In genomic region chr5:17256839-17257238, GRCh38 we compare ENCODE assay signal across 21 cellular contexts. TPM values are rescaled to one million over a fixed set of nuclear protein-coding genes. Genes with fewer than 3 reads are reported as not detected.
A peak's percentile ranks its signal among the peaks of the same experiment; 100 is the strongest.
DNase-seq lines count a peak whose midpoint lies in the region; ATAC-seq, FAIRE-seq and TF ChIP-seq lines count a peak whose summit lies in the region.
"Had no signal": no experiment of that assay in that cellular context is flagged by ENCODE, and none has a peak within 500 bp of the region (broad histone marks: within the 10 kb centered on the region; RNA-seq: fewer than 3 reads in every experiment).

No MANE protein-coding gene starts in this region.

- H3K4me1 ChIP-seq in HepG2 (ENCODE audit: insufficient read depth, low read length), result no peaks in the 10 kb centered on the region
- H3K4me1 ChIP-seq in right lobe of liver, result no peaks in the 10 kb centered on the region
- peaks cover 16% of the 10 kb centered on the region for H3K4me1 ChIP-seq in neural progenitor cell
- H3K4me1 ChIP-seq: BLaER1, HAP-1, SJCRH30 had no signal

- H3K4me2 ChIP-seq in HepG2 (ENCODE audit: low read depth, low read length), result no peak overlapping the region
- H3K4me2 ChIP-seq in neural progenitor cell, result no peak overlapping the region
- H3K4me2 ChIP-seq: BLaER1 had no signal

- no peak for TF ChIP-seq RAD21 in HepG2 (CRISPR knock-in tag; IDR thresholded peaks at IDR 0.05)

- H3K27me3 Mint-ChIP-seq in activated B cell treated with CpG ODN at 0.5 μM for 24 hours (no peaks in the 10 kb centered on the region), neural progenitor cell (ENCODE audit: insufficient read depth, low read depth) (peaks cover 2% of the 10 kb centered on the region)

- peaks cover 93% of the 10 kb centered on the region for H3K4me1 Mint-ChIP-seq in activated B cell treated with CpG ODN at 0.5 μM for 24 hours
- H3K4me1 Mint-ChIP-seq in neural progenitor cell, result no peaks in the 10 kb centered on the region

- no peak overlapping the region for H2AFZ ChIP-seq in HepG2 (ENCODE audit: low read length)
- H2AFZ ChIP-seq in neural progenitor cell (replicated peaks), result no peak overlapping the region

- peaks cover 9% of the 10 kb centered on the region for H3K9me3 Mint-ChIP-seq in activated B cell treated with CpG ODN at 0.5 μM for 24 hours
- H3K9me3 Mint-ChIP-seq in neural progenitor cell, result peaks cover 77% of the 10 kb centered on the region

- intact Hi-C loops in HepG2 (cut with micrococcal nuclease; ENCODE audit: unreplicated experiment), result no loop called here
- intact Hi-C loops in right lobe of liver (cut with DNase I), result no loop called here
- intact Hi-C loops in activated B cell treated with CpG ODN at 0.5 μM for 24 hours (cut with micrococcal nuclease), result loop anchor here (1.0 to 10.0 kb wide), 6 partner anchors 19 to 1438 kb away; no protein-coding TSS in a partner anchor
- intact Hi-C loops in posterior vena cava (cut with DNase I), result no loop called here

- H3K27me3 ChIP-seq in HepG2 (ENCODE audit: control insufficient read depth in 1 of 2, insufficient read depth in 2 of 2, low read length in 2 of 2) (no peaks in the 10 kb centered on the region; a peak in 1 of 5 replicates), right lobe of liver (no peaks in the 10 kb centered on the region), neural progenitor cell (no peaks in the 10 kb centered on the region)
- H3K27me3 ChIP-seq: BLaER1, SJCRH30 had no signal

- peak overlapping the region; percentile 44 for H3K4me3 Mint-ChIP-seq in activated B cell treated with CpG ODN at 0.5 μM for 24 hours
- no peak overlapping the region for H3K4me3 Mint-ChIP-seq in neural progenitor cell
- H3K4me3 Mint-ChIP-seq: CD8-positive, alpha-beta T cell had no signal

- H3F3A ChIP-seq in neural progenitor cell (ENCODE audit: low read depth), result peaks cover 26% of the 10 kb centered on the region

- H3K27ac Mint-ChIP-seq in activated B cell treated with CpG ODN at 0.5 μM for 24 hours (peak overlapping the region; percentile 95), neural progenitor cell (no peak overlapping the region)
- H3K27ac Mint-ChIP-seq: CD8-positive, alpha-beta T cell had no signal

- ATAC-seq in HepG2, result no peak
- ATAC-seq in right lobe of liver, result no peak
- no peak for ATAC-seq in activated B cell treated with CpG ODN at 0.5 μM for 24 hours (ENCODE audit: low read depth)
- ATAC-seq in GM18520 (IDR thresholded peaks at IDR 0.05; ENCODE audit: unreplicated experiment), result no peak
- ATAC-seq: CD8-positive, alpha-beta T cell had no signal

- in situ Hi-C loops in HepG2 (cut with HindIII; ENCODE audit: extremely low pct_ligation_motif_present, low pct_unique_long_range_greater_than_20kb), result no loop called here

- DNase-seq in HepG2 (ENCODE audit: low spot score) (no peak), right lobe of liver (no peak), activated B cell treated with CpG ODN at 0.5 μM for 24 hours (no peak), neural progenitor cell (ENCODE audit: low spot score) (no peak), posterior vena cava (ENCODE audit: low spot score) (no peak), HCEC 1CT (no peak)
- DNase-seq in activated CD4-positive, alpha-beta T cell treated with anti-CD3 and anti-CD28 coated beads for 1 hour, result no peak
- DNase-seq: Calu3; CD8-positive, alpha-beta T cell; GF-D8; NCI-H1417 treated with DMSO at 0.1 percent for 48 hours; NCI-H187 treated with DMSO at 0.1 percent for 48 hours; NCI-H226; NCI-H524; NCI-H82; SJCRH30 had no signal

- TF ChIP-seq EP300 in HepG2 (IDR thresholded peaks at IDR 0.05; ENCODE audit: low read depth in 2 of 2, low read length in 2 of 2) (no peak), HepG2 (CRISPR knock-in tag; IDR thresholded peaks at IDR 0.05; ENCODE audit: borderline replicate concordance) (no peak)

- POLR2A ChIA-PET in HepG2 (lab: Yijun Ruan, JAX), result no interaction called here
- POLR2A ChIA-PET in activated B cell treated with CpG ODN at 0.5 μM for 24 hours (lab: Charles Lee), result interaction anchor here (1.6 to 5.3 kb wide), 9 partner anchors 11 to 99 kb away, joined by 5 to 90 read pairs (median 30); partner anchors contain the start of gene BASP1

- no peak for FAIRE-seq in HepG2 (lab: Jason Lieb, UNC)

- H3K9me3 ChIP-seq in HepG2 (ENCODE audit: low read length) (no peaks in the 10 kb centered on the region), right lobe of liver (no peaks in the 10 kb centered on the region), neural progenitor cell (ENCODE audit: low read depth) (no peaks in the 10 kb centered on the region)
- H3K9me3 ChIP-seq: HAP-1, SJCRH30 had no signal

- no peaks in the 10 kb centered on the region for H4K20me1 ChIP-seq in HepG2 (ENCODE audit: insufficient read depth, low read length)
- peaks cover 71% of the 10 kb centered on the region for H4K20me1 ChIP-seq in neural progenitor cell (ENCODE audit: low read depth)
- H4K20me1 ChIP-seq: BLaER1 had no signal

- H3K4me3 ChIP-seq in HepG2 (replicated peaks in 1 of 3; ENCODE audit: insufficient read depth in 1 of 3, low read depth in 2 of 3, low read length in 3 of 3) (no peak overlapping the region), right lobe of liver (no peak overlapping the region), neural progenitor cell (no peak overlapping the region)
- H3K4me3 ChIP-seq: BLaER1, HAP-1, SJCRH30 had no signal

- H3K79me2 ChIP-seq in HepG2 (ENCODE audit: insufficient read depth, low read length) (no peaks in the 10 kb centered on the region), neural progenitor cell (ENCODE audit: low read depth) (peaks cover 100% of the 10 kb centered on the region)

- no TSS peak for BruUV-seq in HepG2 (replicated peaks; lab: Mats Ljungman, UMichigan)

- H3K36me3 ChIP-seq in HepG2 (replicated peaks in 1 of 2; ENCODE audit: control insufficient read depth in 1 of 2, insufficient read depth in 2 of 2, low read length in 2 of 2) (no peaks in the 10 kb centered on the region), right lobe of liver (no peaks in the 10 kb centered on the region), neural progenitor cell (peaks cover 7% of the 10 kb centered on the region)
- H3K36me3 ChIP-seq: SJCRH30 had no signal

- TF ChIP-seq POLR2A in HepG2 (IDR thresholded peaks at IDR 0.05; ENCODE audit: insufficient read depth in 1 of 2, low read depth in 2 of 2, low read length in 2 of 2) (no peak), right lobe of liver (IDR thresholded peaks at IDR 0.05) (no peak)

- TF ChIP-seq CTCF in HepG2 (CRISPR knock-in tag; IDR thresholded peaks at IDR 0.05), result no peak
- TF ChIP-seq CTCF in right lobe of liver (IDR thresholded peaks at IDR 0.05), result no peak
- TF ChIP-seq CTCF in activated B cell treated with CpG ODN at 0.5 μM for 24 hours (IDR thresholded peaks at IDR 0.05), result no peak
- TF ChIP-seq CTCF in neural progenitor cell (IDR thresholded peaks at IDR 0.05), result no peak

- H3K36me3 Mint-ChIP-seq in activated B cell treated with CpG ODN at 0.5 μM for 24 hours (ENCODE audit: low read depth) (peaks cover 75% of the 10 kb centered on the region), neural progenitor cell (peaks cover 85% of the 10 kb centered on the region)
- H3K36me3 Mint-ChIP-seq: CD8-positive, alpha-beta T cell had no signal

- CTCF ChIA-PET in HepG2 (lab: Yijun Ruan, JAX; ENCODE audit: low intra/inter-chr PET ratio, low total read pairs) (no interaction called here), activated B cell treated with CpG ODN at 0.5 μM for 24 hours (lab: Charles Lee) (interaction anchor here (1.3 to 2.7 kb wide), 4 partner anchors 21 to 41 kb away, joined by 5 to 22 read pairs (median 6); no protein-coding TSS in a partner anchor)

- no peak overlapping the region for H3K9ac ChIP-seq in HepG2 (ENCODE audit: insufficient read depth, low read depth, low read length)
- H3K9ac ChIP-seq in neural progenitor cell, result no peak overlapping the region
- H3K9ac ChIP-seq: BLaER1 had no signal

- H3K27ac ChIP-seq in HepG2 (ENCODE audit: extremely low read length, insufficient read depth, low read length), result no peak overlapping the region
- H3K27ac ChIP-seq in right lobe of liver, result no peak overlapping the region
- peak overlapping the region; percentile 76 for H3K27ac ChIP-seq in neural progenitor cell
- H3K27ac ChIP-seq: 22Rv1, BLaER1, RWPE1, SJCRH30 had no signal

TF ChIP-seq in HepG2, 621 proteins besides CTCF, POLR2A, EP300 and RAD21:
- TF ChIP-seq BCL6 (CRISPR knock-in tag; IDR thresholded peaks at IDR 0.05) (no peak), MAFF (IDR thresholded peaks at IDR 0.05; ENCODE audit: low read depth, low read length) (peak; percentile 36; the same call in 1 of the 2 replicates), MAFK (conservative IDR thresholded peaks at IDR 0.05 in 1 of 2, IDR thresholded peaks at IDR 0.05 in 1 of 2; ENCODE audit: low read length in 2 of 2) (peak; percentile 5 to 51; a peak in 2 of 4 replicates)

RNA-seq across cellular contexts. Expression of gene BASP1, which starts 39.4 kb away (rescaled TPM):
- total RNA-seq in HepG2 (2016; rRNA removed; fragmentation: Illumina TruSeq; extraction: Trizol) (not detected in 2 replicates), right lobe of liver (10 to 100 TPM in 1 of 6 experiments, 1 to 10 TPM in 5; 2.6 to 11.2 (median 4.7) TPM), activated B cell treated with CpG ODN at 0.5 μM for 24 hours (316 and 318 TPM in 2 replicates), neural progenitor cell (ENCODE audit: low replicate concordance) (158 and 215 TPM in 2 replicates), posterior vena cava (10 to 100 TPM; 25.2 to 31.4 TPM)
- total RNA-seq in HepG2 (2016; cell fraction: cytosol; rRNA removed; fragmentation: Illumina TruSeq; extraction: Trizol; ENCODE audit: low read depth), result not detected in 2 replicates
- total RNA-seq in HepG2 (2016; cell fraction: insoluble cytoplasmic fraction; rRNA removed; fragmentation: Illumina TruSeq; extraction: Trizol), result not detected in 2 replicates
- total RNA-seq in HepG2 (2016; cell fraction: membrane; rRNA removed; fragmentation: Illumina TruSeq; extraction: Trizol), result not detected in 2 replicates
- not detected in 2 replicates for total RNA-seq in HepG2 (2016; cell fraction: nucleus; rRNA removed; fragmentation: Illumina TruSeq; extraction: Trizol)
- 0.04 TPM in 1 of 2 replicates, not detected in the other for polyA plus RNA-seq in HepG2 (2011; rRNA removed)
- 0.04 and 0.05 TPM in 2 replicates for polyA plus RNA-seq in HepG2 (2011; cell fraction: cytosol; rRNA removed)
- polyA plus RNA-seq in HepG2 (2011; cell fraction: nucleus; rRNA removed), result not detected in 2 replicates
- polyA plus RNA-seq in HepG2 (2012), result not detected in 2 replicates
- polyA plus RNA-seq in HepG2 (2016; cell fraction: cytosol; fragmentation: Illumina TruSeq; extraction: Trizol; ENCODE audit: low read depth), result not detected in 2 replicates
- polyA plus RNA-seq in HepG2 (2016; cell fraction: insoluble cytoplasmic fraction; fragmentation: Illumina TruSeq; extraction: Trizol; ENCODE audit: low read depth), result not detected in 2 replicates
- not detected in 2 replicates for polyA plus RNA-seq in HepG2 (2016; cell fraction: membrane; fragmentation: Illumina TruSeq; extraction: Trizol; ENCODE audit: low read depth)
- polyA plus RNA-seq in HepG2 (2016; cell fraction: nucleus; fragmentation: Illumina TruSeq; extraction: Trizol; ENCODE audit: insufficient read depth, low read depth), result not detected in 2 replicates
- 101 TPM in 1 of 2 replicates, not detected in the other for polyA minus RNA-seq in HepG2 (2011; rRNA and poly(A)+ RNA removed; ENCODE audit: low replicate concordance)
- 1.3 and 3.1 TPM in 2 replicates for polyA minus RNA-seq in HepG2 (2011; cell fraction: cytosol; rRNA and poly(A)+ RNA removed)
- 1.1 and 1.8 TPM in 2 replicates for polyA minus RNA-seq in HepG2 (2011; cell fraction: nucleus; rRNA and poly(A)+ RNA removed)
- total RNA-seq: Calu3, SJCRH30 had no signal
